23 cellular contexts compared by ENCODE assay signal in genomic region chr22:49942565-49943404, GRCh38. TPM values are rescaled to one million over a fixed set of nuclear protein-coding genes. Genes with fewer than 3 reads are reported as not detected.
A peak's percentile ranks its signal among the peaks of the same experiment; 100 is the strongest.
DNase-seq lines count a peak whose midpoint lies in the region; ATAC-seq, FAIRE-seq and TF ChIP-seq lines count a peak whose summit lies in the region.
"Had no signal": no experiment of that assay in that cellular context is flagged by ENCODE, and none has a peak within 500 bp of the region (broad histone marks: within the 10 kb centered on the region; RNA-seq: fewer than 3 reads in every experiment).

No MANE protein-coding gene starts in this region.

- no peak for TF ChIP-seq EP300 in A549 (IDR thresholded peaks at IDR 0.05)

- no peak overlapping the region for H3K27ac Mint-ChIP-seq in memory B cell
- H3K27ac Mint-ChIP-seq: activated naive CD4-positive, alpha-beta T cell treated with anti-CD3 and anti-CD28 coated beads, Interleukin-2, amount 50 U/mL, for 72 hours; activated T-cell treated with anti-CD3 and anti-CD28 coated beads, Interleukin-2, amount 50 U/mL, for 72 hours; stimulated activated naive CD8-positive, alpha-beta T cell treated with anti-CD3 and anti-CD28 coated beads, Interleukin-15, Interleukin-2, amounts not matched to agents 100 ng/mL and 50 ng/mL, for 24 hours; type B pancreatic cell had no signal

- H3K27ac ChIP-seq in A549 = peak overlapping the region; percentile 94 to 97; a peak in 4 of 6 replicates
- H3K27ac ChIP-seq in RWPE2 (ENCODE audit: poor library complexity, severe bottlenecking) = no peak overlapping the region

- no peaks in the 10 kb centered on the region for H3K27me3 Mint-ChIP-seq in memory B cell
- H3K27me3 Mint-ChIP-seq: effector memory CD8-positive, alpha-beta T cell; naive thymus-derived CD8-positive, alpha-beta T cell; stimulated activated naive CD8-positive, alpha-beta T cell treated with anti-CD3 and anti-CD28 coated beads, Interleukin-15, Interleukin-2, amounts not matched to agents 100 ng/mL and 50 ng/mL, for 24 hours; type B pancreatic cell had no signal

- H3K4me1 ChIP-seq in A549 (peaks cover 14% of the 10 kb centered on the region; the same call in 2 of the 3 replicates), RWPE2 (ENCODE audit: insufficient read depth, poor library complexity, severe bottlenecking) (peaks cover 6% of the 10 kb centered on the region)

- no peak for TF ChIP-seq POLR2A in A549 (IDR thresholded peaks at IDR 0.05; ENCODE audit: low read length)

- no peaks in the 10 kb centered on the region for H3K4me1 Mint-ChIP-seq in memory B cell

- peak; percentile 36 to 39; a peak in 3 of 6 replicates for ATAC-seq in A549
- 0 out of 3 replicates have a peak, but pooled peaks have one; percentile 35 for ATAC-seq in RWPE2 (ENCODE audit: low read depth)
- ATAC-seq in memory B cell (ENCODE audit: low read depth) = peak; percentile 16
- no peak for ATAC-seq in HG03108 (IDR thresholded peaks at IDR 0.05; ENCODE audit: unreplicated experiment)
- ATAC-seq in GM21825 (IDR thresholded peaks at IDR 0.05; ENCODE audit: unreplicated experiment) = no peak
- ATAC-seq: activated T-cell treated with anti-CD3 and anti-CD28 coated beads, Interleukin-2, amount 50 U/mL, for 72 hours; effector memory CD8-positive, alpha-beta T cell; naive thymus-derived CD8-positive, alpha-beta T cell had no signal

- TF ChIP-seq CTCF in A549 (IDR thresholded peaks at IDR 0.05) (no peak), RWPE2 (IDR thresholded peaks at IDR 0.05; ENCODE audit: poor library complexity, severe bottlenecking) (no peak)

- POLR2A ChIA-PET in A549 (lab: Yijun Ruan, JAX) = no interaction called here

- no peak overlapping the region for H3K4me3 Mint-ChIP-seq in memory B cell
- H3K4me3 Mint-ChIP-seq: activated T-cell treated with anti-CD3 and anti-CD28 coated beads, Interleukin-2, amount 50 U/mL, for 72 hours; effector memory CD8-positive, alpha-beta T cell; naive thymus-derived CD8-positive, alpha-beta T cell; stimulated activated naive CD8-positive, alpha-beta T cell treated with anti-CD3 and anti-CD28 coated beads, Interleukin-15, Interleukin-2, amounts not matched to agents 100 ng/mL and 50 ng/mL, for 24 hours; type B pancreatic cell had no signal

- no peak for TF ChIP-seq RAD21 in A549 (conservative IDR thresholded peaks at IDR 0.05 in 1 of 2, IDR thresholded peaks at IDR 0.05 in 1 of 2)

- DNase-seq in A549 (ENCODE audit: low read depth in 1 of 2, low spot score in 1 of 2) (peak in 1 of 2 experiments; percentile 51), G401 (ENCODE audit: low spot score) (peak; percentile 39), RWPE2 (ENCODE audit: low spot score) (no peak), memory B cell (ENCODE audit: low spot score in 2 of 2) (no peak), SW 1271 (lab: John Stamatoyannopoulos, UW) (no peak), Ammon's horn (ENCODE audit: low spot score) (no peak)
- DNase-seq: activated CD8-positive, alpha-beta memory T cell treated with anti-CD3 and anti-CD28 coated beads for 24 hours; activated T-cell treated with anti-CD3 and anti-CD28 coated beads, Interleukin-2, amount 50 U/mL, for 72 hours; AML-193; COR-L47; effector memory CD8-positive, alpha-beta T cell; EL; KG1; naive thymus-derived CD8-positive, alpha-beta T cell; NCI-H187 treated with DMSO at 0.1 percent for 48 hours; NCI-H446 treated with DMSO at 0.1 percent for 48 hours; RPMI8226; T1000 had no signal

- no peaks in the 10 kb centered on the region for H3K9me3 ChIP-seq in A549
- no peaks in the 10 kb centered on the region for H3K9me3 ChIP-seq in RWPE2 (ENCODE audit: severe bottlenecking)

- H3K36me3 Mint-ChIP-seq in memory B cell = peaks cover 3% of the 10 kb centered on the region
- H3K36me3 Mint-ChIP-seq: naive thymus-derived CD8-positive, alpha-beta T cell; type B pancreatic cell had no signal

- CTCF ChIA-PET in A549 (lab: Yijun Ruan, JAX) = interaction anchor here (1.3 to 1.6 kb wide), 2 partner anchors 9 to 88 kb away, joined by 3 read pairs; no protein-coding TSS in a partner anchor

- WGBS in A549 (ENCODE audit: missing lambda C conversion rate) = 71% methylated on average over 6 of the region's 21 CpGs

- peak overlapping the region; percentile 91 for H3K4me2 ChIP-seq in A549

- FAIRE-seq in A549 (lab: Jason Lieb, UNC) = no peak

- H3K27me3 ChIP-seq in RWPE2 (ENCODE audit: insufficient read depth, poor library complexity, severe bottlenecking) = no peaks in the 10 kb centered on the region

- H3K4me3 ChIP-seq in A549 (peak overlapping the region; percentile 56; the same call in 1 of the 3 replicates), RWPE2 (ENCODE audit: severe bottlenecking) (no peak overlapping the region)

- in situ Hi-C loops in G401 (cut with HindIII; ENCODE audit: low sequenced_read_pairs) = no loop called here

- no peaks in the 10 kb centered on the region for H3K36me3 ChIP-seq in RWPE2 (ENCODE audit: low read depth)

- H3K9me3 Mint-ChIP-seq in memory B cell = no peaks in the 10 kb centered on the region
- H3K9me3 Mint-ChIP-seq: activated naive CD4-positive, alpha-beta T cell treated with anti-CD3 and anti-CD28 coated beads, Interleukin-2, amount 50 U/mL, for 72 hours; effector memory CD8-positive, alpha-beta T cell; stimulated activated naive CD8-positive, alpha-beta T cell treated with anti-CD3 and anti-CD28 coated beads, Interleukin-15, Interleukin-2, amounts not matched to agents 100 ng/mL and 50 ng/mL, for 24 hours; type B pancreatic cell had no signal

TF ChIP-seq in A549, 52 proteins besides CTCF, POLR2A, EP300 and RAD21:
- TF ChIP-seq CHD4 (IDR thresholded peaks at IDR 0.05; ENCODE audit: borderline replicate concordance) (no peak), JUN (IDR thresholded peaks at IDR 0.05) (no peak), HOXB13 (CRISPR knock-in tag; IDR thresholded peaks at IDR 0.05; ENCODE audit: low read depth) (no peak), E2F6 (IDR thresholded peaks at IDR 0.05; ENCODE audit: borderline replicate concordance, low read depth) (no peak), MYC (IDR thresholded peaks at IDR 0.05; ENCODE audit: borderline replicate concordance, low read length) (no peak), ZFP36 (IDR thresholded peaks at IDR 0.05; ENCODE audit: borderline replicate concordance, partially characterized antibody) (no peak), POLR2AphosphoS2 (conservative IDR thresholded peaks at IDR 0.05; ENCODE audit: low read length) (no peak), HOXA7 (CRISPR knock-in tag; IDR thresholded peaks at IDR 0.05) (no peak), RNF2 (IDR thresholded peaks at IDR 0.05; ENCODE audit: borderline replicate concordance, low read depth) (no peak)

RNA-seq across cellular contexts. Expression of gene PIM3, which starts 17.8 kb away (rescaled TPM):
- 3.8 and 4.4 TPM in 2 replicates for polyA plus RNA-seq in A549 (2011; rRNA removed)
- 17.0 and 25.0 TPM in 2 replicates for polyA plus RNA-seq in A549 (2012; cell fraction: cytosol; rRNA removed)
- 45.2 and 46.5 TPM in 2 replicates for polyA plus RNA-seq in A549 (2012; cell fraction: nucleus; rRNA removed)
- 10.3 to 11.3 TPM (median 11.2 TPM) in 3 replicates for polyA plus RNA-seq in A549 (2017; fragmentation: RNase III; extraction: RNeasy Plus Mini Kit Qiagen cat#74134 plus additional on column Dnase treatment)
- 1.6 and 3.0 TPM in 2 replicates for polyA minus RNA-seq in A549 (2011; rRNA and poly(A)+ RNA removed)
- total RNA-seq in G401 (2014; rRNA removed; shearing (Covaris generic)) = 106 and 157 TPM in 2 replicates

RNA-seq across cellular contexts. Expression of gene CRELD2, which starts 24.4 kb away (rescaled TPM):
- polyA plus RNA-seq in A549 (2011; rRNA removed) = 14.4 and 15.1 TPM in 2 replicates
- 44.0 and 51.4 TPM in 2 replicates for polyA plus RNA-seq in A549 (2012; cell fraction: cytosol; rRNA removed)
- polyA plus RNA-seq in A549 (2012; cell fraction: nucleus; rRNA removed) = 63.9 and 67.7 TPM in 2 replicates
- 18.7 to 20.6 TPM (median 18.7 TPM) in 3 replicates for polyA plus RNA-seq in A549 (2017; fragmentation: RNase III; extraction: RNeasy Plus Mini Kit Qiagen cat#74134 plus additional on column Dnase treatment)
- 3.6 TPM in 2 replicates for polyA minus RNA-seq in A549 (2011; rRNA and poly(A)+ RNA removed)
- 85.5 and 121 TPM in 2 replicates for total RNA-seq in G401 (2014; rRNA removed; shearing (Covaris generic))

RNA-seq across cellular contexts. Expression of gene ALG12, which starts 24.5 kb away (rescaled TPM):
- 4.4 and 5.2 TPM in 2 replicates for polyA plus RNA-seq in A549 (2011; rRNA removed)
- polyA plus RNA-seq in A549 (2012; cell fraction: cytosol; rRNA removed) = 8.9 and 13.6 TPM in 2 replicates
- polyA plus RNA-seq in A549 (2012; cell fraction: nucleus; rRNA removed) = 16.7 and 19.5 TPM in 2 replicates
- 6.3 to 9.0 TPM (median 7.7 TPM) in 3 replicates for polyA plus RNA-seq in A549 (2017; fragmentation: RNase III; extraction: RNeasy Plus Mini Kit Qiagen cat#74134 plus additional on column Dnase treatment)
- 5.8 and 8.2 TPM in 2 replicates for polyA minus RNA-seq in A549 (2011; rRNA and poly(A)+ RNA removed)
- total RNA-seq in G401 (2014; rRNA removed; shearing (Covaris generic)) = 23.8 and 24.1 TPM in 2 replicates

Comparison
In these comparisons a context has a peak if more than half of its experiments do, and no peak if none do; other contexts are left out.
1. ATAC-seq: peak in A549 (2 of 2), RWPE2 (single experiment) and memory B cell (single experiment); none in HG03108 (single experiment) and GM21825 (single experiment).